In the genomic region with DNA sequence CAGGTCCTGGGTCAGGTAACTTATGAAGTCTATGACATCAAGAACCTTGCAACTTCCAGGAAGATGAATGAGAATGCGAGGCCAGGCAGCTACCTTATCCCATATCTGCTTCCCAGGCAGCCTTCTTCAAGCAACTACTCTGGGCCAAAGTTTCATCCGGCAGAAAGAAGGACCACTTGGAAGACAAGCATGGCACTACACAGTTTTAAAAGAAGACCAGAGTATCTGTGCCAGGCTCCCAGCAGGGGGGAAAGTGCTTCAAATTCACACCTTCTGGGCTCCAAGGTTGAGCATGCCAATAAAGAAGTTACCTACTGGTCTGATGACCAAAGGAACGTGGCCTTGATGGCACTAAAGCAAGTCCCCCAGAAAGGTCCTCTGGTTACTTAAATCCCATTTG, we compare ENCODE assay signal across 9 cellular contexts.
DNase-seq lines count a peak whose midpoint lies in the region; ATAC-seq, FAIRE-seq and TF ChIP-seq lines count a peak whose summit lies in the region.
"Had no signal": no experiment of that assay in that cellular context is flagged by ENCODE, and none has a peak within 500 bp of the region (broad histone marks: within the 10 kb centered on the region; RNA-seq: fewer than 3 reads in every experiment).

No MANE protein-coding gene starts in this region.

- H3K27ac ChIP-seq in astrocyte (ENCODE audit: low read depth, low read length) (no peak overlapping the region), tibial artery (peak overlapping the region; percentile 100)

- H3K27me3 ChIP-seq in astrocyte (ENCODE audit: insufficient read depth, low read length) (no peaks in the 10 kb centered on the region), tibial artery (no peaks in the 10 kb centered on the region)

- H3K4me3 ChIP-seq in astrocyte (ENCODE audit: insufficient read depth, low read depth, low read length) (no peak overlapping the region), tibial artery (peak overlapping the region; percentile 63 to 81)

- no peaks in the 10 kb centered on the region for H3K27me3 Mint-ChIP-seq in activated T-cell treated with anti-CD3 and anti-CD28 coated beads, Interleukin-2, amount 50 U/mL, for 24 hours
- H3K27me3 Mint-ChIP-seq in astrocyte (ENCODE audit: low read depth, unreplicated experiment) (no peaks in the 10 kb centered on the region), memory B cell (no peaks in the 10 kb centered on the region)

- no peaks in the 10 kb centered on the region for H4K20me1 ChIP-seq in astrocyte (ENCODE audit: insufficient read depth, low read length)

- no peaks in the 10 kb centered on the region for H3K9me3 ChIP-seq in astrocyte (ENCODE audit: insufficient read depth, low read depth, low read length)
- no peaks in the 10 kb centered on the region for H3K9me3 ChIP-seq in tibial artery

- H3K36me3 Mint-ChIP-seq in activated T-cell treated with anti-CD3 and anti-CD28 coated beads, Interleukin-2, amount 50 U/mL, for 24 hours (ENCODE audit: low read depth): peaks cover 30% of the 10 kb centered on the region
- H3K36me3 Mint-ChIP-seq in astrocyte (ENCODE audit: low read depth, unreplicated experiment) (no peaks in the 10 kb centered on the region), memory B cell (peaks cover 17% of the 10 kb centered on the region)

- peak overlapping the region; percentile 95 for H3K27ac Mint-ChIP-seq in activated T-cell treated with anti-CD3 and anti-CD28 coated beads, Interleukin-2, amount 50 U/mL, for 24 hours
- H3K27ac Mint-ChIP-seq in astrocyte (ENCODE audit: unreplicated experiment) (no peak overlapping the region), memory B cell (peak overlapping the region; percentile 99)

- ATAC-seq in memory B cell (ENCODE audit: low read depth) (no peak), HG03097 (IDR thresholded peaks at IDR 0.05; ENCODE audit: low FRiP score, unreplicated experiment) (no peak), GM18858 (IDR thresholded peaks at IDR 0.05; ENCODE audit: unreplicated experiment) (no peak)

- peak overlapping the region; percentile 42 for H3K9ac ChIP-seq in astrocyte (ENCODE audit: low read length)

- H3K4me3 Mint-ChIP-seq in activated T-cell treated with anti-CD3 and anti-CD28 coated beads, Interleukin-2, amount 50 U/mL, for 24 hours: peak overlapping the region; percentile 81
- no peak overlapping the region for H3K4me3 Mint-ChIP-seq in astrocyte (ENCODE audit: unreplicated experiment)
- peak overlapping the region; percentile 78 for H3K4me3 Mint-ChIP-seq in memory B cell

- no peaks in the 10 kb centered on the region for H3K79me2 ChIP-seq in astrocyte (ENCODE audit: insufficient read depth, low read length)

- DNase-seq in activated T-cell treated with anti-CD3 and anti-CD28 coated beads, Interleukin-2, amount 50 U/mL, for 24 hours: no peak
- DNase-seq in activated T-cell treated with anti-CD3 and anti-CD28 coated beads, Interleukin-2, amount 50 U/mL, for 1 hour: no peak
- DNase-seq in astrocyte (ENCODE audit: low read depth): no peak
- no peak for DNase-seq in memory B cell (ENCODE audit: low spot score in 2 of 2)
- DNase-seq in tibial artery: no peak
- no peak for DNase-seq in NCI-H1048 (lab: John Stamatoyannopoulos, UW)
- DNase-seq: NCI-H1417 treated with DMSO at 0.1 percent for 48 hours had no signal

- H3K4me2 ChIP-seq in astrocyte (ENCODE audit: low read length): peak overlapping the region; percentile 74

- intact Hi-C loops in tibial artery (cut with DNase I; ENCODE audit: low total_unique reads): loop anchor here (2.0 to 5.0 kb wide), 2 partner anchors 44 to 137 kb away; no protein-coding TSS in a partner anchor

- peaks cover 13% of the 10 kb centered on the region for H3K4me1 ChIP-seq in astrocyte (ENCODE audit: insufficient read depth, low read length)
- peaks cover 0 to 65% (median 58%) of the 10 kb centered on the region in 4 donors for H3K4me1 ChIP-seq in tibial artery

- H2AFZ ChIP-seq in astrocyte (ENCODE audit: low read depth, low read length): no peak overlapping the region

- no peak for FAIRE-seq in astrocyte (lab: Jason Lieb, UNC)

- peaks cover 97% of the 10 kb centered on the region for H3K4me1 Mint-ChIP-seq in activated T-cell treated with anti-CD3 and anti-CD28 coated beads, Interleukin-2, amount 50 U/mL, for 24 hours (ENCODE audit: low read depth)
- peaks cover 22% of the 10 kb centered on the region for H3K4me1 Mint-ChIP-seq in astrocyte (ENCODE audit: low read depth, unreplicated experiment)
- peaks cover 43% of the 10 kb centered on the region for H3K4me1 Mint-ChIP-seq in memory B cell

- TF ChIP-seq CTCF in astrocyte (IDR thresholded peaks at IDR 0.05; ENCODE audit: insufficient read depth, low read depth, low read length): no peak
- no peak for TF ChIP-seq CTCF in tibial artery (IDR thresholded peaks at IDR 0.05)

- H3K9me3 Mint-ChIP-seq in activated T-cell treated with anti-CD3 and anti-CD28 coated beads, Interleukin-2, amount 50 U/mL, for 24 hours: no peaks in the 10 kb centered on the region
- H3K9me3 Mint-ChIP-seq in astrocyte (ENCODE audit: unreplicated experiment) (no peaks in the 10 kb centered on the region), memory B cell (peaks cover 2% of the 10 kb centered on the region)

- no peaks in the 10 kb centered on the region for H3K36me3 ChIP-seq in astrocyte (ENCODE audit: insufficient read depth, low read length)
- peaks cover 6 to 15% (median 14%) of the 10 kb centered on the region in 3 donors for H3K36me3 ChIP-seq in tibial artery
